ENCODE assay signal across 1 cellular context in the genomic region with DNA sequence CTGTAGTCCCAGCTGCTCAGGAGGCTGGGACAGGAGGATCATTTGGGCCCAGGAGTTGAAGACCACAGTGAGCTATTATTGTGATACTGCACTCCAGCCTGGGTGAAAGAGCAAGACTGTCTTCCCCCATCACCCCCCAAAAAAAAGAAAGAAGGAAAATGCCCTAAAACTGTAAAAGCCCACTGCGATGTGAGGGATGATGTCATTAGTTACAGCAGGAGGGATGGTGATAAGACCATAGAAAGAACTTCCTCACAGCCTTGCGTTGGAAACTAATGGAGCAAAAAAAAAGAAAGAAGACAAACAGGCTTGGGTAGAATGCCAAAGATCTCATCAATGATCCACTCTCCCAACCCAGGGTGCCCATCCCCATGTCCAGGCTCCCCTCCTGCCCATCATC.
A peak's percentile ranks its signal among the peaks of the same experiment; 100 is the strongest.
TF ChIP-seq lines count a peak whose summit lies in the region.

No MANE protein-coding gene starts in this region.

TF ChIP-seq in K562, 482 proteins besides CTCF, POLR2A, EP300 and RAD21:
- 0 out of 2 replicates have a peak, but pooled peaks have one; percentile 22 for TF ChIP-seq PTBP1 (IDR thresholded peaks at IDR 0.05; ENCODE audit: low read depth, low read length)
- TF ChIP-seq, protein P1, sequence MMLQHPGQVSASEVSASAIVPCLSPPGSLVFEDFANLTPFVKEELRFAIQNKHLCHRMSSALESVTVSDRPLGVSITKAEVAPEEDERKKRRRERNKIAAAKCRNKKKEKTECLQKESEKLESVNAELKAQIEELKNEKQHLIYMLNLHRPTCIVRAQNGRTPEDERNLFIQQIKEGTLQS (IDR thresholded peaks at IDR 0.05), result peak; percentile 88
- TF ChIP-seq, protein P1 (CRISPR knock-in tag; conservative IDR thresholded peaks at IDR 0.05), result no peak
- peak; percentile 58 for TF ChIP-seq JUND (IDR thresholded peaks at IDR 0.05; ENCODE audit: borderline replicate concordance, low read depth, low read length)
- peak; percentile 83; the same call in 2 of the 3 replicates for TF ChIP-seq JUND (tag; IDR thresholded peaks at IDR 0.05; ENCODE audit: borderline replicate concordance, low read depth, low read length)
- TF ChIP-seq ATF7 (IDR thresholded peaks at IDR 0.05), result peak; percentile 91
- TF ChIP-seq, protein P2, sequence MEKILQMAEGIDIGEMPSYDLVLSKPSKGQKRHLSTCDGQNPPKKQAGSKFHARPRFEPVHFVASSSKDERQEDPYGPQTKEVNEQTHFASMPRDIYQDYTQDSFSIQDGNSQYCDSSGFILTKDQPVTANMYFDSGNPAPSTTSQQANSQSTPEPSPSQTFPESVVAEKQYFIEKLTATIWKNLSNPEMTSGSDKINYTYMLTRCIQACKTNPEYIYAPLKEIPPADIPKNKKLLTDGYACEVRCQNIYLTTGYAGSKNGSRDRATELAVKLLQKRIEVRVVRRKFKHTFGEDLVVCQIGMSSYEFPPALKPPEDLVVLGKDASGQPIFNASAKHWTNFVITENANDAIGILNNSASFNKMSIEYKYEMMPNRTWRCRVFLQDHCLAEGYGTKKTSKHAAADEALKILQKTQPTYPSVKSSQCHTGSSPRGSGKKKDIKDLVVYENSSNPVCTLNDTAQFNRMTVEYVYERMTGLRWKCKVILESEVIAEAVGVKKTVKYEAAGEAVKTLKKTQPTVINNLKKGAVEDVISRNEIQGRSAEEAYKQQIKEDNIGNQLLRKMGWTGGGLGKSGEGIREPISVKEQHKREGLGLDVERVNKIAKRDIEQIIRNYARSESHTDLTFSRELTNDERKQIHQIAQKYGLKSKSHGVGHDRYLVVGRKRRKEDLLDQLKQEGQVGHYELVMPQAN (IDR thresholded peaks at IDR 0.05; ENCODE audit: borderline replicate concordance), result no peak
- TF ChIP-seq SAFB2 (IDR thresholded peaks at IDR 0.05; ENCODE audit: borderline replicate concordance, low read depth, low read length, severe bottlenecking), result no peak
- TF ChIP-seq RBM25 (IDR thresholded peaks at IDR 0.05; ENCODE audit: low read depth, low read length, severe bottlenecking), result peak; percentile 80
- TF ChIP-seq BCOR (IDR thresholded peaks at IDR 0.05), result peak; percentile 88
- peak; percentile 54 to 60; a peak in 2 of 4 replicates for TF ChIP-seq KDM1A (IDR thresholded peaks at IDR 0.05)
TF ChIP-seq in K562: peak in this region for 7.
